In genomic region chr1:105664495-105664894, GRCh38 we compare ENCODE assay signal across 20 cellular contexts.
A peak's percentile ranks its signal among the peaks of the same experiment; 100 is the strongest.
DNase-seq lines count a peak whose midpoint lies in the region; ATAC-seq and TF ChIP-seq lines count a peak whose summit lies in the region.
"Had no signal": no experiment of that assay in that cellular context is flagged by ENCODE, and none has a peak within 500 bp of the region (broad histone marks: within the 10 kb centered on the region; RNA-seq: fewer than 3 reads in every experiment).

No MANE protein-coding gene starts in this region.

- BruUV-seq in OCI-LY7 (replicated peaks; lab: Mats Ljungman, UMichigan): no TSS peak

- no peaks in the 10 kb centered on the region for H3K9me3 ChIP-seq in OCI-LY7 (ENCODE audit: low read length)
- H3K9me3 ChIP-seq: body of pancreas had no signal

- H3K79me2 ChIP-seq in OCI-LY7 (ENCODE audit: insufficient read depth, low read depth, low read length): no peaks in the 10 kb centered on the region
- H3K79me2 ChIP-seq: parathyroid adenoma had no signal

- CTCF ChIA-PET in OCI-LY7 (lab: Charles Lee; ENCODE audit: unreplicated experiment): no interaction called here

- H3K36me3 ChIP-seq in OCI-LY7 (ENCODE audit: insufficient read depth, low read length): no peaks in the 10 kb centered on the region

- H3K4me3 ChIP-seq in OCI-LY7 (ENCODE audit: low read depth, low read length, poor library complexity, severe bottlenecking): no peak overlapping the region
- H3K4me3 ChIP-seq: body of pancreas had no signal

- no peaks in the 10 kb centered on the region for H4K20me1 ChIP-seq in OCI-LY7 (ENCODE audit: insufficient read depth, low read length)

- peak; percentile 92 for DNase-seq in HT1080 (ENCODE audit: low read depth)
- peak; percentile 95 for DNase-seq in SK-MEL-5 (ENCODE audit: low read depth, low spot score)
- peak; percentile 23 for DNase-seq in iPS-NIHi11 (ENCODE audit: low spot score)
- no peak for DNase-seq in OCI-LY7 (ENCODE audit: low spot score)
- no peak for DNase-seq in HUDEP-2 (lab: John Stamatoyannopoulos, UW; ENCODE audit: unreplicated experiment in 76 of 76)
- DNase-seq in activated effector memory CD4-positive, alpha-beta T cell treated with anti-CD3 and anti-CD28 coated beads, Interleukin-2, amount 50 U/mL, for 16 hours: no peak
- DNase-seq: activated CD4-positive, alpha-beta T cell treated with anti-CD3 and anti-CD28 coated beads for 4 hours; activated effector memory CD4-positive, alpha-beta T cell treated with Interleukin-2 at 50 U/mL for 16 hours; activated naive CD8-positive, alpha-beta T cell treated with anti-CD3 and anti-CD28 coated beads, Interleukin-2, amount 10 ng/mL, durations not matched to agents 7 days and 5 days; activated T-cell treated with anti-CD3 and anti-CD28 coated beads for 4 hours; body of pancreas; EL; islet precursor cell; NCI-H146; NCI-H526 treated with DMSO at 0.1 percent for 48 hours; right cardiac atrium; RPMI8226 had no signal

- no peaks in the 10 kb centered on the region for H3K9me2 ChIP-seq in OCI-LY7 (ENCODE audit: insufficient read depth, low read length)

- no peak overlapping the region for H3K27ac ChIP-seq in OCI-LY7 (ENCODE audit: low read depth, low read length, poor library complexity, severe bottlenecking)
- H3K27ac ChIP-seq: body of pancreas, C4-2B, parathyroid adenoma had no signal

- intact Hi-C loops in OCI-LY7 (cut with micrococcal nuclease; ENCODE audit: unreplicated experiment): no loop called here

- POLR2A ChIA-PET in OCI-LY7 (lab: Charles Lee): no interaction called here

- no peaks in the 10 kb centered on the region for H3K4me1 ChIP-seq in OCI-LY7 (ENCODE audit: insufficient read depth, low read length, poor library complexity, severe bottlenecking)
- H3K4me1 ChIP-seq: body of pancreas, parathyroid adenoma had no signal

- H2AFZ ChIP-seq in OCI-LY7 (ENCODE audit: low read length): no peak overlapping the region
- H2AFZ ChIP-seq: parathyroid adenoma had no signal

- in situ Hi-C loops in SK-MEL-5 (cut with HindIII; ENCODE audit: low pct_unique_long_range_greater_than_20kb, low sequenced_read_pairs): no loop called here

- no peak overlapping the region for H3K4me2 ChIP-seq in OCI-LY7 (ENCODE audit: low read length)

- TF ChIP-seq CTCF in OCI-LY7 (conservative IDR thresholded peaks at IDR 0.05; ENCODE audit: low read length): no peak

- ATAC-seq in HG02840 (IDR thresholded peaks at IDR 0.05; ENCODE audit: low FRiP score, unreplicated experiment): no peak
- ATAC-seq: body of pancreas, right cardiac atrium had no signal

Comparison
In these comparisons a context has a peak if more than half of its experiments do, and no peak if none do; other contexts are left out.
1. DNase-seq: peak in HT1080 (single experiment), SK-MEL-5 (single experiment) and iPS-NIHi11 (single experiment); none in OCI-LY7 (single experiment), HUDEP-2 (0 of 76) and activated effector memory CD4-positive, alpha-beta T cell treated with anti-CD3 and anti-CD28 coated beads, Interleukin-2, amount 50 U/mL, for 16 hours (single experiment).